Comparison of ENCODE assay signal across 2 cellular contexts in the genomic region with DNA sequence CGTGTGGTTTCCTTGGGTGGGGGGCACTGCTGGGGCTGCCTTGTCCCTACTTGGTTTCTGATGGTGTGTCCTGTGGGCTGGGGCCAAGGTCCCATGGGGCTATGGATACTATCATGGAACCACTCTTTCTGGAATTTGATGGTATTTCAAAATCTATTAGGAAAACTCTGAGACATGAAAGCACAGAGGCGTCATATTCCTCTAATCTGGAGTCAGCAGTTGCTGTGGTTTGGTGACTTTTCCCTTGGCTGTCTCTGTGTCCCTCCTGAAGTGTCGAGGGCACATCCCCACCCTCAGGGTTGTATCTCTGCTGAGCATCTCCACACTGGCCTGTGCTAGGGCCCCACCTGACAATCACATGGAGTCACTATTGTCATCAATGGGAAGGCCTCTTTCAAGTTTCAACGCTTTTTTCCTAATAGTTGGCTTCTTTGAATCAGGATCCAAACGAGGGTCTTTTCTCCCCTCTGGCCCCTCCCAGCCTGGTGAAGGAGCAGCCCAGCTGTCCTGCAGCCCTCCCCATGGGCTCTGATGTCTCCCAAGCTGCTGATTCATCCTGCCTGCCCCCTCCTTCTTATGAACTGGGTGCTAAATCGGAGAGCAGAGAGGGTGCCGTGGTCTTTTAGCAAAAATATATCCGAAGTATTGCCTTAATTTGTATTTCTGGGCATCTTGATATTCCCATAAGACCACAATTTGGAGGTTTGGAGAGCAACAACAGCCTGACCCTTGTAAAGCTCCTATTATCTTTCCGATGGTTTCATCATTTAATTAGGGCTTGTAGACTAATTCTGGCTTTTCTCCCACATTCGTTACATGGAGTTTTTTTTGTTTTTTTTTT.
TF ChIP-seq lines count a peak whose summit lies in the region.

No MANE protein-coding gene starts in this region.

TF ChIP-seq in K562, 482 proteins besides CTCF, POLR2A, EP300 and RAD21 (continues in another document):
- TF ChIP-seq CEBPG (CRISPR knock-in tag; IDR thresholded peaks at IDR 0.05): peak; percentile 88
- peak in 1 of 2 experiments; percentile 84; a peak in 2 of 4 replicates for TF ChIP-seq CEBPG (tag; conservative IDR thresholded peaks at IDR 0.05 in 1 of 2, IDR thresholded peaks at IDR 0.05 in 1 of 2)
- TF ChIP-seq SAP30 (IDR thresholded peaks at IDR 0.05; ENCODE audit: borderline replicate concordance, insufficient read depth, low read depth, low read length, poor library complexity, severe bottlenecking): peak; percentile 69
- peak; percentile 97 for TF ChIP-seq ZNF311 (CRISPR knock-in tag; IDR thresholded peaks at IDR 0.05)
- no peak for TF ChIP-seq RUNX1 (IDR thresholded peaks at IDR 0.05; ENCODE audit: low read depth)
- TF ChIP-seq, protein P1, sequence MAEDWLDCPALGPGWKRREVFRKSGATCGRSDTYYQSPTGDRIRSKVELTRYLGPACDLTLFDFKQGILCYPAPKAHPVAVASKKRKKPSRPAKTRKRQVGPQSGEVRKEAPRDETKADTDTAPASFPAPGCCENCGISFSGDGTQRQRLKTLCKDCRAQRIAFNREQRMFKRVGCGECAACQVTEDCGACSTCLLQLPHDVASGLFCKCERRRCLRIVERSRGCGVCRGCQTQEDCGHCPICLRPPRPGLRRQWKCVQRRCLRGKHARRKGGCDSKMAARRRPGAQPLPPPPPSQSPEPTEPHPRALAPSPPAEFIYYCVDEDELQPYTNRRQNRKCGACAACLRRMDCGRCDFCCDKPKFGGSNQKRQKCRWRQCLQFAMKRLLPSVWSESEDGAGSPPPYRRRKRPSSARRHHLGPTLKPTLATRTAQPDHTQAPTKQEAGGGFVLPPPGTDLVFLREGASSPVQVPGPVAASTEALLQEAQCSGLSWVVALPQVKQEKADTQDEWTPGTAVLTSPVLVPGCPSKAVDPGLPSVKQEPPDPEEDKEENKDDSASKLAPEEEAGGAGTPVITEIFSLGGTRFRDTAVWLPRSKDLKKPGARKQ (CRISPR knock-in tag; IDR thresholded peaks at IDR 0.05): peak; percentile 95; the same call in 1 of the 2 replicates
- peak; percentile 64 for TF ChIP-seq TFE3 (CRISPR knock-in tag; IDR thresholded peaks at IDR 0.05)
- peak in 1 of 2 experiments; percentile 26; a peak in 1 of 4 replicates for TF ChIP-seq SIN3A (IDR thresholded peaks at IDR 0.05; ENCODE audit: borderline replicate concordance in 2 of 2, control insufficient read depth in 1 of 2, low read depth in 2 of 2, low read length in 2 of 2)
- TF ChIP-seq STAT5B (CRISPR knock-in tag; IDR thresholded peaks at IDR 0.05): peak; percentile 85
- peak; percentile 47 for TF ChIP-seq ZNF143 (CRISPR knock-in tag; IDR thresholded peaks at IDR 0.05)
- no peak for TF ChIP-seq ZNF592 (IDR thresholded peaks at IDR 0.05)
- TF ChIP-seq TAF7 (tag; IDR thresholded peaks at IDR 0.05): peak; percentile 95
- TF ChIP-seq MTF1 (CRISPR knock-in tag; IDR thresholded peaks at IDR 0.05; ENCODE audit: borderline replicate concordance): peak; percentile 94
- TF ChIP-seq ZNF165 (CRISPR knock-in tag; IDR thresholded peaks at IDR 0.05; ENCODE audit: borderline replicate concordance): peak; percentile 98
- TF ChIP-seq ZNF507 (tag; conservative IDR thresholded peaks at IDR 0.05): peak; percentile 65
- no peak for TF ChIP-seq L3MBTL2 (IDR thresholded peaks at IDR 0.05)
- peak; percentile 82; the same call in 1 of the 2 replicates for TF ChIP-seq ZFP30 (CRISPR knock-in tag; IDR thresholded peaks at IDR 0.05; ENCODE audit: borderline replicate concordance)
- TF ChIP-seq, protein P2, sequence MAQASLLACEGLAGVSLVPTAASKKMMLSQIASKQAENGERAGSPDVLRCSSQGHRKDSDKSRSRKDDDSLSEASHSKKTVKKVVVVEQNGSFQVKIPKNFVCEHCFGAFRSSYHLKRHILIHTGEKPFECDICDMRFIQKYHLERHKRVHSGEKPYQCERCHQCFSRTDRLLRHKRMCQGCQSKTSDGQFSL (CRISPR knock-in tag; IDR thresholded peaks at IDR 0.05): no peak
- TF ChIP-seq, protein P2 (tag; IDR thresholded peaks at IDR 0.05): peak; percentile 60 to 97
- peak; percentile 92; the same call in 1 of the 2 replicates for TF ChIP-seq ZNF445 (CRISPR knock-in tag; IDR thresholded peaks at IDR 0.05; ENCODE audit: low read depth)

TF ChIP-seq in HepG2, 621 proteins besides CTCF, POLR2A, EP300 and RAD21:
- TF ChIP-seq SIX4 (CRISPR knock-in tag; IDR thresholded peaks at IDR 0.05) (no peak), ZNF446 (CRISPR knock-in tag; IDR thresholded peaks at IDR 0.05) (no peak), CAMTA2 (CRISPR knock-in tag; IDR thresholded peaks at IDR 0.05; ENCODE audit: borderline replicate concordance) (no peak), ZNF550 (CRISPR knock-in tag; IDR thresholded peaks at IDR 0.05; ENCODE audit: borderline replicate concordance) (no peak), MBD4 (IDR thresholded peaks at IDR 0.05; ENCODE audit: borderline replicate concordance, low read length) (no peak), ZBTB49 (CRISPR knock-in tag; IDR thresholded peaks at IDR 0.05; ENCODE audit: borderline replicate concordance) (no peak), MIER2 (CRISPR knock-in tag; IDR thresholded peaks at IDR 0.05) (no peak), POLR2AphosphoS5 (IDR thresholded peaks at IDR 0.05; ENCODE audit: low read depth, low read length) (no peak)
- TF ChIP-seq, protein P3, sequence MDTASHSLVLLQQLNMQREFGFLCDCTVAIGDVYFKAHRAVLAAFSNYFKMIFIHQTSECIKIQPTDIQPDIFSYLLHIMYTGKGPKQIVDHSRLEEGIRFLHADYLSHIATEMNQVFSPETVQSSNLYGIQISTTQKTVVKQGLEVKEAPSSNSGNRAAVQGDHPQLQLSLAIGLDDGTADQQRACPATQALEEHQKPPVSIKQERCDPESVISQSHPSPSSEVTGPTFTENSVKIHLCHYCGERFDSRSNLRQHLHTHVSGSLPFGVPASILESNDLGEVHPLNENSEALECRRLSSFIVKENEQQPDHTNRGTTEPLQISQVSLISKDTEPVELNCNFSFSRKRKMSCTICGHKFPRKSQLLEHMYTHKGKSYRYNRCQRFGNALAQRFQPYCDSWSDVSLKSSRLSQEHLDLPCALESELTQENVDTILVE (CRISPR knock-in tag; IDR thresholded peaks at IDR 0.05): no peak
- TF ChIP-seq, protein P4, sequence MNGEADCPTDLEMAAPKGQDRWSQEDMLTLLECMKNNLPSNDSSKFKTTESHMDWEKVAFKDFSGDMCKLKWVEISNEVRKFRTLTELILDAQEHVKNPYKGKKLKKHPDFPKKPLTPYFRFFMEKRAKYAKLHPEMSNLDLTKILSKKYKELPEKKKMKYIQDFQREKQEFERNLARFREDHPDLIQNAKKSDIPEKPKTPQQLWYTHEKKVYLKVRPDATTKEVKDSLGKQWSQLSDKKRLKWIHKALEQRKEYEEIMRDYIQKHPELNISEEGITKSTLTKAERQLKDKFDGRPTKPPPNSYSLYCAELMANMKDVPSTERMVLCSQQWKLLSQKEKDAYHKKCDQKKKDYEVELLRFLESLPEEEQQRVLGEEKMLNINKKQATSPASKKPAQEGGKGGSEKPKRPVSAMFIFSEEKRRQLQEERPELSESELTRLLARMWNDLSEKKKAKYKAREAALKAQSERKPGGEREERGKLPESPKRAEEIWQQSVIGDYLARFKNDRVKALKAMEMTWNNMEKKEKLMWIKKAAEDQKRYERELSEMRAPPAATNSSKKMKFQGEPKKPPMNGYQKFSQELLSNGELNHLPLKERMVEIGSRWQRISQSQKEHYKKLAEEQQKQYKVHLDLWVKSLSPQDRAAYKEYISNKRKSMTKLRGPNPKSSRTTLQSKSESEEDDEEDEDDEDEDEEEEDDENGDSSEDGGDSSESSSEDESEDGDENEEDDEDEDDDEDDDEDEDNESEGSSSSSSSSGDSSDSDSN (CRISPR knock-in tag; IDR thresholded peaks at IDR 0.05): no peak
- TF ChIP-seq, protein P5, sequence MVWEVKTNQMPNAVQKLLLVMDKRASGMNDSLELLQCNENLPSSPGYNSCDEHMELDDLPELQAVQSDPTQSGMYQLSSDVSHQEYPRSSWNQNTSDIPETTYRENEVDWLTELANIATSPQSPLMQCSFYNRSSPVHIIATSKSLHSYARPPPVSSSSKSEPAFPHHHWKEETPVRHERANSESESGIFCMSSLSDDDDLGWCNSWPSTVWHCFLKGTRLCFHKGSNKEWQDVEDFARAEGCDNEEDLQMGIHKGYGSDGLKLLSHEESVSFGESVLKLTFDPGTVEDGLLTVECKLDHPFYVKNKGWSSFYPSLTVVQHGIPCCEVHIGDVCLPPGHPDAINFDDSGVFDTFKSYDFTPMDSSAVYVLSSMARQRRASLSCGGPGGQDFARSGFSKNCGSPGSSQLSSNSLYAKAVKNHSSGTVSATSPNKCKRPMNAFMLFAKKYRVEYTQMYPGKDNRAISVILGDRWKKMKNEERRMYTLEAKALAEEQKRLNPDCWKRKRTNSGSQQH (CRISPR knock-in tag; IDR thresholded peaks at IDR 0.05; ENCODE audit: low read depth): no peak
